In the genomic region with DNA sequence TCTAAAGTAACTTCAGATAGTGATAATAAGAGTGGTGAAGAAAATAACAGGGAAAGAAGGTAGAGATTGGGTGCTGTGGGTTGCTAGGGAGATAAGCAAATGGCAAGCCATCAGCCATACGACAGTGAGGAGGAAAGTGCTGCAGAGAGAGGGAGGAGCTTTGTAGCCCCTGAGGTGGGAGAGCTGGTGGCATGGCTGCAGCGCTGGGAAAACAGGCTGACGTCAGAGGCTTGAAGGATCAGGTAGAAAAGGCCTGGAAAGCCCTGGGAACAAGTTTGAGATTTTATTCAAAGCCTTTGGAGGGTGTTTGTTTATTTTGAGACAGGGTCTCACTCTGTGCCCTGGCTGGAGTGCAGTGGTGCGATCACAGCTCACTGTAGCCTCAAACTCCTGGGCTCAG, we compare ENCODE assay signal across 24 cellular contexts.
"Had no signal": no experiment of that assay in that cellular context is flagged by ENCODE, and none has a peak within 500 bp of the region (broad histone marks: within the 10 kb centered on the region; RNA-seq: fewer than 3 reads in every experiment).

No MANE protein-coding gene starts in this region.

- DNase-seq: dorsolateral prefrontal cortex; effector CD4-positive, alpha-beta T cell; foreskin fibroblast; gastrocnemius medialis; left ventricle myocardium superior; lower lobe of right lung; mucosa of descending colon; naive B cell; nucleus accumbens; spleen; stimulated activated CD4-positive, alpha-beta T cell treated with anti-CD3 and anti-CD28 coated beads, Interleukin-2, amount 100 ng/mL, for 48 hours; stimulated activated naive B cell treated with anti-CD40 and anti-IgM and Interleukin-4, amounts not matched to agents 10 μg/mL and 1 μg/mL and 100 μg/mL, for 72 hours; stomach; upper lobe of right lung had no signal

- H3K4me1 ChIP-seq: lower lobe of right lung, prostate gland, spleen had no signal

- H3K27me3 ChIP-seq: dorsolateral prefrontal cortex, gastrocnemius medialis, right atrium auricular region, stomach, tibial nerve, upper lobe of right lung, vagina had no signal

- H3K4me3 Mint-ChIP-seq: naive B cell; natural killer cell treated with Interleukin-12 subunit alpha and Interleukin-12 subunit beta and Interleukin-15 and Interleukin-18, amount 100 ng/mL, for 72 hours; stimulated activated naive B cell treated with anti-CD40 and anti-IgM and Interleukin-4, amounts not matched to agents 10 μg/mL and 1 μg/mL and 100 μg/mL, for 72 hours had no signal

- ATAC-seq: esophagus mucosa; gastrocnemius medialis; left ventricle myocardium superior; lower lobe of right lung; mucosa of descending colon; natural killer cell treated with Interleukin-12 subunit alpha and Interleukin-12 subunit beta and Interleukin-15 and Interleukin-18, amount 100 ng/mL, for 72 hours; stimulated activated naive B cell treated with anti-CD40 and anti-IgM and Interleukin-4, amounts not matched to agents 10 μg/mL and 1 μg/mL and 100 μg/mL, for 72 hours; upper lobe of right lung had no signal

- H3K27ac ChIP-seq: dorsolateral prefrontal cortex, epithelial cell of prostate, gastrocnemius medialis, lower lobe of right lung, prostate gland, skin epidermis, spleen, tibial nerve, upper lobe of right lung, vagina had no signal

- H3K4me3 ChIP-seq: dorsolateral prefrontal cortex, gastrocnemius medialis, lower lobe of right lung, mucosa of descending colon, prostate gland, right atrium auricular region, skin epidermis, spleen, stomach, tibial nerve, upper lobe of right lung, vagina had no signal

- H3K27ac Mint-ChIP-seq: naive B cell; natural killer cell treated with Interleukin-12 subunit alpha and Interleukin-12 subunit beta and Interleukin-15 and Interleukin-18, amount 100 ng/mL, for 72 hours; stimulated activated naive B cell treated with anti-CD40 and anti-IgM and Interleukin-4, amounts not matched to agents 10 μg/mL and 1 μg/mL and 100 μg/mL, for 72 hours had no signal

- H3K36me3 ChIP-seq: gastrocnemius medialis, lower lobe of right lung, prostate gland, right atrium auricular region, spleen, stomach, tibial nerve, upper lobe of right lung, vagina had no signal

- H3K9me3 Mint-ChIP-seq: naive B cell; natural killer cell treated with Interleukin-12 subunit alpha and Interleukin-12 subunit beta and Interleukin-15 and Interleukin-18, amount 100 ng/mL, for 72 hours had no signal

- H3K9me3 ChIP-seq: gastrocnemius medialis, lower lobe of right lung, mucosa of descending colon, prostate gland, right atrium auricular region, spleen, stomach, tibial nerve, upper lobe of right lung, vagina had no signal

- FAIRE-seq: colon, keratinocyte had no signal

- H3K36me3 Mint-ChIP-seq: natural killer cell treated with Interleukin-12 subunit alpha and Interleukin-12 subunit beta and Interleukin-15 and Interleukin-18, amount 100 ng/mL, for 72 hours; stimulated activated naive B cell treated with anti-CD40 and anti-IgM and Interleukin-4, amounts not matched to agents 10 μg/mL and 1 μg/mL and 100 μg/mL, for 72 hours had no signal
